ENCODE assay signal across 1 cellular context in genomic region chr1:44290250-44291094, GRCh38.
A peak's percentile ranks its signal among the peaks of the same experiment; 100 is the strongest.
TF ChIP-seq lines count a peak whose summit lies in the region.

No MANE protein-coding gene starts in this region.

TF ChIP-seq in K562, 482 proteins besides CTCF, POLR2A, EP300 and RAD21 (continued from another document and continues in another):
- TF ChIP-seq MAFK (IDR thresholded peaks at IDR 0.05; ENCODE audit: low read length) (no peak), ZNF124 (CRISPR knock-in tag; IDR thresholded peaks at IDR 0.05) (no peak), YBX1 (IDR thresholded peaks at IDR 0.05) (no peak), ZNF436 (CRISPR knock-in tag; IDR thresholded peaks at IDR 0.05) (no peak), NCOA1 (IDR thresholded peaks at IDR 0.05; ENCODE audit: low read depth) (peak; percentile 91), FOSL1 (tag; conservative IDR thresholded peaks at IDR 0.05) (peak; percentile 90), CHAMP1 (IDR thresholded peaks at IDR 0.05) (0 out of 2 replicates have a peak, but pooled peaks have one; percentile 75), PTBP1 (IDR thresholded peaks at IDR 0.05; ENCODE audit: low read depth, low read length) (0 out of 2 replicates have a peak, but pooled peaks have one; percentile 61), ZNF766 (CRISPR knock-in tag; conservative IDR thresholded peaks at IDR 0.05) (peak; percentile 67; the same call in 1 of the 2 replicates), ZSCAN29 (IDR thresholded peaks at IDR 0.05) (no peak), XRCC5 (IDR thresholded peaks at IDR 0.05; ENCODE audit: low read depth, low read length) (0 out of 2 replicates have a peak, but pooled peaks have one; percentile 39), NCOR1 (IDR thresholded peaks at IDR 0.05) (peak; percentile 91), YY1 (IDR thresholded peaks at IDR 0.05; ENCODE audit: borderline replicate concordance in 1 of 3, control insufficient read depth in 1 of 3, extremely low read depth in 1 of 3, insufficient read depth in 3 of 3, insufficient read length in 1 of 3, insufficient replicate concordance in 2 of 3, low read depth in 1 of 3, low read length in 2 of 3) (no peak), HDAC2 (IDR thresholded peaks at IDR 0.05) (peak; percentile 97), MCM2 (IDR thresholded peaks at IDR 0.05; ENCODE audit: low read depth) (no peak), RBM15 (IDR thresholded peaks at IDR 0.05; ENCODE audit: insufficient read depth, low read length) (no peak), HMGN3 (IDR thresholded peaks at IDR 0.05; ENCODE audit: borderline replicate concordance, extremely low read depth, insufficient read length, low read depth, low read length) (peak; percentile 86), KDM2B (CRISPR knock-in tag; IDR thresholded peaks at IDR 0.05) (no peak), ZBTB26 (CRISPR knock-in tag; IDR thresholded peaks at IDR 0.05) (no peak), BHLHE40 (IDR thresholded peaks at IDR 0.05; ENCODE audit: low read length) (peak; percentile 96), ZNF354B (CRISPR knock-in tag; IDR thresholded peaks at IDR 0.05) (no peak), BRD9 (IDR thresholded peaks at IDR 0.05; ENCODE audit: low read depth, partially characterized antibody) (peak; percentile 56), ZNF76 (CRISPR knock-in tag; IDR thresholded peaks at IDR 0.05; ENCODE audit: borderline replicate concordance) (0 out of 2 replicates have a peak, but pooled peaks have one; percentile 34), USF1 (CRISPR knock-in tag; IDR thresholded peaks at IDR 0.05) (peak; percentile 64), MBD2 (IDR thresholded peaks at IDR 0.05; ENCODE audit: borderline replicate concordance, low read depth) (peak; percentile 67; the same call in 1 of the 2 replicates), ZNF165 (CRISPR knock-in tag; IDR thresholded peaks at IDR 0.05; ENCODE audit: borderline replicate concordance) (no peak), CCAR2 (IDR thresholded peaks at IDR 0.05; ENCODE audit: low read depth, low read length) (no peak)
- TF ChIP-seq, protein P1, sequence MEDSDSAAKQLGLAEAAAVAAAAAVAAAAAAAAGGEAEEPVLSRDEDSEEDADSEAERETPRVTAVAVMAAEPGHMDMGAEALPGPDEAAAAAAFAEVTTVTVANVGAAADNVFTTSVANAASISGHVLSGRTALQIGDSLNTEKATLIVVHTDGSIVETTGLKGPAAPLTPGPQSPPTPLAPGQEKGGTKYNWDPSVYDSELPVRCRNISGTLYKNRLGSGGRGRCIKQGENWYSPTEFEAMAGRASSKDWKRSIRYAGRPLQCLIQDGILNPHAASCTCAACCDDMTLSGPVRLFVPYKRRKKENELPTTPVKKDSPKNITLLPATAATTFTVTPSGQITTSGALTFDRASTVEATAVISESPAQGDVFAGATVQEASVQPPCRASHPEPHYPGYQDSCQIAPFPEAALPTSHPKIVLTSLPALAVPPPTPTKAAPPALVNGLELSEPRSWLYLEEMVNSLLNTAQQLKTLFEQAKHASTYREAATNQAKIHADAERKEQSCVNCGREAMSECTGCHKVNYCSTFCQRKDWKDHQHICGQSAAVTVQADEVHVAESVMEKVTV (CRISPR knock-in tag; IDR thresholded peaks at IDR 0.05), result no peak
- TF ChIP-seq, protein P2, sequence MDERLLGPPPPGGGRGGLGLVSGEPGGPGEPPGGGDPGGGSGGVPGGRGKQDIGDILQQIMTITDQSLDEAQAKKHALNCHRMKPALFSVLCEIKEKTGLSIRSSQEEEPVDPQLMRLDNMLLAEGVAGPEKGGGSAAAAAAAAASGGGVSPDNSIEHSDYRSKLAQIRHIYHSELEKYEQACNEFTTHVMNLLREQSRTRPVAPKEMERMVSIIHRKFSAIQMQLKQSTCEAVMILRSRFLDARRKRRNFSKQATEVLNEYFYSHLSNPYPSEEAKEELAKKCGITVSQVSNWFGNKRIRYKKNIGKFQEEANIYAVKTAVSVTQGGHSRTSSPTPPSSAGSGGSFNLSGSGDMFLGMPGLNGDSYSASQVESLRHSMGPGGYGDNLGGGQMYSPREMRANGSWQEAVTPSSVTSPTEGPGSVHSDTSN (CRISPR knock-in tag; IDR thresholded peaks at IDR 0.05; ENCODE audit: low read depth), result no peak
- TF ChIP-seq, protein P2 (tag; conservative IDR thresholded peaks at IDR 0.05; ENCODE audit: low read depth), result peak; percentile 88
- TF ChIP-seq, protein P3, sequence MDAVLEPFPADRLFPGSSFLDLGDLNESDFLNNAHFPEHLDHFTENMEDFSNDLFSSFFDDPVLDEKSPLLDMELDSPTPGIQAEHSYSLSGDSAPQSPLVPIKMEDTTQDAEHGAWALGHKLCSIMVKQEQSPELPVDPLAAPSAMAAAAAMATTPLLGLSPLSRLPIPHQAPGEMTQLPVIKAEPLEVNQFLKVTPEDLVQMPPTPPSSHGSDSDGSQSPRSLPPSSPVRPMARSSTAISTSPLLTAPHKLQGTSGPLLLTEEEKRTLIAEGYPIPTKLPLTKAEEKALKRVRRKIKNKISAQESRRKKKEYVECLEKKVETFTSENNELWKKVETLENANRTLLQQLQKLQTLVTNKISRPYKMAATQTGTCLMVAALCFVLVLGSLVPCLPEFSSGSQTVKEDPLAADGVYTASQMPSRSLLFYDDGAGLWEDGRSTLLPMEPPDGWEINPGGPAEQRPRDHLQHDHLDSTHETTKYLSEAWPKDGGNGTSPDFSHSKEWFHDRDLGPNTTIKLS (IDR thresholded peaks at IDR 0.05; ENCODE audit: borderline replicate concordance, low read depth), result peak; percentile 73; the same call in 1 of the 2 replicates
- TF ChIP-seq, protein P4, sequence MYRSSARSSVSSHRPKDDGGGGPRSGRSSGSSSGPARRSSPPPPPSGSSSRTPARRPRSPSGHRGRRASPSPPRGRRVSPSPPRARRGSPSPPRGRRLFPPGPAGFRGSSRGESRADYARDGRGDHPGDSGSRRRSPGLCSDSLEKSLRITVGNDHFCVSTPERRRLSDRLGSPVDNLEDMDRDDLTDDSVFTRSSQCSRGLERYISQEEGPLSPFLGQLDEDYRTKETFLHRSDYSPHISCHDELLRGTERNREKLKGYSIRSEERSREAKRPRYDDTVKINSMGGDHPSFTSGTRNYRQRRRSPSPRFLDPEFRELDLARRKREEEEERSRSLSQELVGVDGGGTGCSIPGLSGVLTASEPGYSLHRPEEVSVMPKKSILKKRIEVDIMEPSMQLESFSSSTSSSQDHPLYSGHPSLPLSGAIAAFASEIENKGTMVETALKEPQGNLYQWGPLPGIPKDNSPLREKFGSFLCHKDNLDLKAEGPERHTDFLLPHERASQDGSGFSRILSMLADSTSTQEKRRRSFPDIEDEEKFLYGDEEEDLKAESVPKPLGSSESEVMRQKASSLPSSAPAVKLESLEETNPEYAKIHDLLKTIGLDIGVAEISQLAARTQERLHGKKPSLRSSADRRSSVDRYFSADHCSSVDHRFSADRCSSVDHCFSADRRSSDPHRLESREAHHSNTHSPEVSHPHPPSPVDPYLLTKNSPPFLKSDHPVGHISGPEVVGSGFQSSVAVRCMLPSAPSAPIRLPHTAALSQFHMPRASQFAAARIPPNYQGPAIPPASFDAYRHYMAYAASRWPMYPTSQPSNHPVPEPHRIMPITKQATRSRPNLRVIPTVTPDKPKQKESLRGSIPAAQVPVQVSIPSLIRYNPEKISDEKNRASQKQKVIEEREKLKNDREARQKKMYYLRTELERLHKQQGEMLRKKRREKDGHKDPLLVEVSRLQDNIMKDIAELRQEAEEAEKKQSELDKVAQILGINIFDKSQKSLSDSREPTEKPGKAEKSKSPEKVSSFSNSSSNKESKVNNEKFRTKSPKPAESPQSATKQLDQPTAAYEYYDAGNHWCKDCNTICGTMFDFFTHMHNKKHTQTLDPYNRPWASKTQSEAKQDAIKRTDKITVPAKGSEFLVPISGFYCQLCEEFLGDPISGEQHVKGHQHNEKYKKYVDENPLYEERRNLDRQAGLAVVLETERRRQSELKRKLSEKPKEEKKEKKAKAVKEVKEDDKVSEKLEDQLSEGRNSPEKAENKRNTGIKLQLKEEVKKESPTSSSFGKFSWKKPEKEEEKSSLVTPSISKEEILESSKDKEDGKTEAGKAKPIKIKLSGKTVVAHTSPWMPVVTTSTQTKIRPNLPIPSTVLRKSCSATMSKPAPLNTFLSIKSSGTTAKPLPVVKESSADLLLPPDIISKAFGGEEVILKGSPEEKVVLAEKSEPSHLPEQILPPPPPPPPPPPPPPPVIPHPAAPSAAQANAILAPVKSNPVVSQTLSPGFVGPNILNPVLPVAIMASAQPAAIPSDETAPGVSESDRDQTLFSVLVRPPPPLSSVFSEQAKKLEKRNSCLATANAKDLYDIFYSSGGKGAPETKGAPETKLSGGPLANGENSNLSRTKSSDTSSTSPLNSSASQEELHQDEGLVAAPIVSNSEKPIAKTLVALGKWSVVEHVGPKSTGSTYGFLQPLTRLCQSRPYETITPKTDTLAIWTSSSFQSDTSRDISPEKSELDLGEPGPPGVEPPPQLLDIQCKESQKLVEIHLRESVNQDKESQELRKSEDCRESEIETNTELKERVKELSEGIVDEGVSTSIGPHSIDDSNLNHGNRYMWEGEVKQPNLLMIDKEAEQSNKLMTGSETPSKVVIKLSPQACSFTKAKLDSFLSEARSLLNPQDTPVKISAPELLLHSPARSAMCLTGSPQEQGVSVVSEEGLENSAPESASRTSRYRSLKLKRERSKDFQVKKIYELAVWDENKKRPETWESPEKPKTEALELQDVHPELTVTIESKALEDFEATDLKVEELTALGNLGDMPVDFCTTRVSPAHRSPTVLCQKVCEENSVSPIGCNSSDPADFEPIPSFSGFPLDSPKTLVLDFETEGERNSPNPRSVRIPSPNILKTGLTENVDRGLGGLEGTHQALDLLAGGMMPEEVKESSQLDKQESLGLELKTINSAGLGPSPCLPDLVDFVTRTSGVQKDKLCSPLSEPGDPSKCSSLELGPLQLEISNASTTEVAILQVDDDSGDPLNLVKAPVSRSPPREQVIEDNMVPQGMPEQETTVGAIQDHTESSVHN (IDR thresholded peaks at IDR 0.05; ENCODE audit: borderline replicate concordance in 1 of 2, low read depth in 1 of 2), result no peak
- TF ChIP-seq, protein P5, sequence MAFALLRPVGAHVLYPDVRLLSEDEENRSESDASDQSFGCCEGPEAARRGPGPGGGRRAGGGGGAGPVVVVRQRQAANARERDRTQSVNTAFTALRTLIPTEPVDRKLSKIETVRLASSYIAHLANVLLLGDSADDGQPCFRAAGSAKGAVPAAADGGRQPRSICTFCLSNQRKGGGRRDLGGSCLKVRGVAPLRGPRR (CRISPR knock-in tag; IDR thresholded peaks at IDR 0.05), result no peak
- TF ChIP-seq, protein P6, sequence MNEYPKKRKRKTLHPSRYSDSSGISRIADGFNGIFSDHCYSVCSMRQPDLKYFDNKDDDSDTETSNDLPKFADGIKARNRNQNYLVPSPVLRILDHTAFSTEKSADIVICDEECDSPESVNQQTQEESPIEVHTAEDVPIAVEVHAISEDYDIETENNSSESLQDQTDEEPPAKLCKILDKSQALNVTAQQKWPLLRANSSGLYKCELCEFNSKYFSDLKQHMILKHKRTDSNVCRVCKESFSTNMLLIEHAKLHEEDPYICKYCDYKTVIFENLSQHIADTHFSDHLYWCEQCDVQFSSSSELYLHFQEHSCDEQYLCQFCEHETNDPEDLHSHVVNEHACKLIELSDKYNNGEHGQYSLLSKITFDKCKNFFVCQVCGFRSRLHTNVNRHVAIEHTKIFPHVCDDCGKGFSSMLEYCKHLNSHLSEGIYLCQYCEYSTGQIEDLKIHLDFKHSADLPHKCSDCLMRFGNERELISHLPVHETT (CRISPR knock-in tag; conservative IDR thresholded peaks at IDR 0.05 in 1 of 2, IDR thresholded peaks at IDR 0.05 in 1 of 2), result peak in 1 of 2 experiments; percentile 64; a peak in 1 of 4 replicates
- TF ChIP-seq, protein P7, sequence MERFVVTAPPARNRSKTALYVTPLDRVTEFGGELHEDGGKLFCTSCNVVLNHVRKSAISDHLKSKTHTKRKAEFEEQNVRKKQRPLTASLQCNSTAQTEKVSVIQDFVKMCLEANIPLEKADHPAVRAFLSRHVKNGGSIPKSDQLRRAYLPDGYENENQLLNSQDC (CRISPR knock-in tag; IDR thresholded peaks at IDR 0.05), result no peak
